ENCODE assay signal across 11 cellular contexts in the genomic region with DNA sequence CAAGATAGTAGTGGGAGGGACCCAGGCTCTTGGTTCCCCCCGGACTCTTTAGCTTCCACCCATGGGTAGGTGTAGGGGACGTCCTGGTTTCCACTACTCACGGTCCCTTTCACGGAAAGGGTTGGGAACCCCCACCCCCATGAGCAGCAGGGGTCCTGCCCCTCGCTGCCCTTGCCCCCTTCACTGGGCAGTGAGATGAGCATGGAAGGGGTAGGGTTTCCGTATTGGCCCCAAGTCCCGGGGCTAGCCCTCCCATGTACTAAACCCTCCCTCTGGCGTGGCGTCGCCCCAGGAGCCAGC. TPM values are rescaled to one million over a fixed set of nuclear protein-coding genes. Genes with fewer than 3 reads are reported as not detected.
DNase-seq lines count a peak whose midpoint lies in the region; ATAC-seq and TF ChIP-seq lines count a peak whose summit lies in the region.
"Had no signal": no experiment of that assay in that cellular context is flagged by ENCODE, and none has a peak within 500 bp of the region (broad histone marks: within the 10 kb centered on the region; RNA-seq: fewer than 3 reads in every experiment).

No MANE protein-coding gene starts in this region.

- no peak for ATAC-seq in heart left ventricle
- no peak for ATAC-seq in left ventricle myocardium superior

- TF ChIP-seq CTCF in heart left ventricle (IDR thresholded peaks at IDR 0.05) (no peak), colonic mucosa (IDR thresholded peaks at IDR 0.05) (no peak)

- H3K4me3 ChIP-seq in heart left ventricle (peak overlapping the region in 11 of 12 donors; percentile 29 to 71 (median 63)), colonic mucosa (peak overlapping the region; percentile 48), mesodermal cell (ENCODE audit: extremely low read depth, insufficient read depth, low read length, poor library complexity, severe bottlenecking) (peak overlapping the region; percentile 46), urinary bladder (ENCODE audit: low read depth, low read length) (peak overlapping the region; percentile 54)

- intact Hi-C loops in heart left ventricle (cut with DNase I): no loop called here
- intact Hi-C loops in left ventricle myocardium superior (cut with micrococcal nuclease): no loop called here
- intact Hi-C loops in colonic mucosa (cut with DNase I): no loop called here

- H3K27ac ChIP-seq in heart left ventricle (peak overlapping the region in 9 of 12 donors; percentile 60 to 76 (median 70)), colonic mucosa (no peak overlapping the region), mesodermal cell (ENCODE audit: low read depth, low read length, severe bottlenecking) (no peak overlapping the region), urinary bladder (ENCODE audit: low read depth) (no peak overlapping the region)

- peaks cover 0 to 20% (median 0%) of the 10 kb centered on the region in 9 donors for H3K27me3 ChIP-seq in heart left ventricle
- peaks cover 6% of the 10 kb centered on the region for H3K27me3 ChIP-seq in colonic mucosa

- H3K9ac ChIP-seq in colonic mucosa (ENCODE audit: low read depth in 2 of 2, low read length in 2 of 2): no peak overlapping the region

- H3K9me3 ChIP-seq in heart left ventricle (no peaks in the 10 kb centered on the region), colonic mucosa (no peaks in the 10 kb centered on the region), mesodermal cell (ENCODE audit: control insufficient read depth, low read length) (no peaks in the 10 kb centered on the region)

- H3K4me1 ChIP-seq in heart left ventricle: peaks cover 0 to 29% (median 9%) of the 10 kb centered on the region in 12 donors
- no peaks in the 10 kb centered on the region for H3K4me1 ChIP-seq in colonic mucosa
- H3K4me1 ChIP-seq in mesodermal cell (ENCODE audit: control insufficient read depth, insufficient read depth, low read length, poor library complexity, severe bottlenecking): no peaks in the 10 kb centered on the region
- peaks cover 2% of the 10 kb centered on the region for H3K4me1 ChIP-seq in urinary bladder (ENCODE audit: insufficient read depth)

- DNase-seq in heart left ventricle: no peak
- no peak for DNase-seq in left ventricle myocardium superior
- DNase-seq in colonic mucosa: no peak
- no peak for DNase-seq in stimulated activated naive CD4-positive, alpha-beta T cell (lab: John Stamatoyannopoulos, UW)
- no peak for DNase-seq in midbrain (lab: John Stamatoyannopoulos, UW)
- no peak for DNase-seq in activated naive CD4-positive, alpha-beta T cell (lab: John Stamatoyannopoulos, UW)
- DNase-seq: activated CD4-positive, alpha-beta T cell treated with anti-CD3 and anti-CD28 coated beads for 1 hour; Karpas-422 had no signal

- 11 to 26% (median 25%) methylated on average over 8 to 10 of the region's 10 CpGs for WGBS in heart left ventricle, 4 donors
- 3 to 11% methylated on average over 5 to 9 of the region's 10 CpGs for WGBS in mesodermal cell (ENCODE audit: insufficient coverage in 2 of 2), 2 experiments
- WGBS in urinary bladder: 14% methylated on average over 10 of the region's 10 CpGs

- no peak for TF ChIP-seq POLR2A in heart left ventricle (IDR thresholded peaks at IDR 0.05)

- H3K36me3 ChIP-seq in heart left ventricle (peaks cover 0 to 49% (median 12%) of the 10 kb centered on the region in 9 donors), colonic mucosa (no peaks in the 10 kb centered on the region), mesodermal cell (ENCODE audit: control insufficient read depth, insufficient read depth, low read length) (peaks cover 2% of the 10 kb centered on the region), urinary bladder (ENCODE audit: insufficient read depth) (no peaks in the 10 kb centered on the region)

RNA-seq across cellular contexts. Expression of gene AGAP2, which starts 12.7 kb away (rescaled TPM):
- total RNA-seq in heart left ventricle (10 to 100 TPM in 2 of 9 donors, 1 to 10 TPM in 7; 4.2 to 12.0 (median 5.5) TPM), left ventricle myocardium superior (7.5 TPM), colonic mucosa (1 to 10 TPM in 1 of 2 donors, under 1 TPM in 1; 0.86 to 1.0 TPM), urinary bladder (1.4 TPM)
- polyA plus RNA-seq in heart left ventricle (1 to 10 TPM; 3.9 to 8.6 TPM), urinary bladder (1.8 TPM)
- 1.8 TPM for polyA plus RNA-seq in mesodermal cell (2013, experiment 1 of 2)
- 1.6 TPM for polyA plus RNA-seq in mesodermal cell (2013, experiment 2 of 2)
- total RNA-seq: kidney epithelial cell had no signal

RNA-seq across cellular contexts. Expression of gene TSPAN31, which starts 19.0 kb away (rescaled TPM):
- total RNA-seq in heart left ventricle (10 to 100 TPM; 27.2 to 59.3 (median 31.4) TPM), left ventricle myocardium superior (32.8 TPM), colonic mucosa (10 to 100 TPM; 19.3 to 32.3 TPM), urinary bladder (42.1 TPM)
- polyA plus RNA-seq in heart left ventricle (10 to 100 TPM; 31.1 to 41.2 TPM), urinary bladder (48.6 TPM)
- polyA plus RNA-seq in mesodermal cell (2013, experiment 1 of 2): 20.1 TPM
- 20.0 TPM for polyA plus RNA-seq in mesodermal cell (2013, experiment 2 of 2)

RNA-seq across cellular contexts. Expression of gene CDK4, which starts 26.3 kb away (rescaled TPM):
- total RNA-seq in heart left ventricle (10 to 100 TPM; 38.1 to 62.1 (median 50.2) TPM), left ventricle myocardium superior (42.1 TPM), colonic mucosa (100 to 1,000 TPM in 1 of 2 donors, 10 to 100 TPM in 1; 45.7 to 121 TPM), urinary bladder (71.7 TPM)
- polyA plus RNA-seq in heart left ventricle (10 to 100 TPM; 23.4 to 81.9 TPM), urinary bladder (89.9 TPM)
- 152 TPM for polyA plus RNA-seq in mesodermal cell (2013, experiment 1 of 2)
- polyA plus RNA-seq in mesodermal cell (2013, experiment 2 of 2): 122 TPM

RNA-seq across cellular contexts. Expression of gene MARCHF9, which starts 29.1 kb away (rescaled TPM):
- total RNA-seq in heart left ventricle (10 to 100 TPM; 11.3 to 18.9 (median 13.3) TPM), left ventricle myocardium superior (15.6 TPM), colonic mucosa (10 to 100 TPM; 10.6 to 14.3 TPM), urinary bladder (4.0 TPM)
- polyA plus RNA-seq in heart left ventricle (10 to 100 TPM; 13.6 to 15.8 TPM), urinary bladder (12.2 TPM)
- 6.3 TPM for polyA plus RNA-seq in mesodermal cell (2013, experiment 1 of 2)
- 4.2 TPM for polyA plus RNA-seq in mesodermal cell (2013, experiment 2 of 2)

RNA-seq across cellular contexts. Expression of gene OS9, which starts 31.9 kb away (rescaled TPM):
- total RNA-seq in heart left ventricle (100 to 1,000 TPM in 7 of 9 donors, 10 to 100 TPM in 2; 93.4 to 188 (median 130) TPM), left ventricle myocardium superior (104 TPM), colonic mucosa (100 to 1,000 TPM; 219 to 284 TPM), urinary bladder (137 TPM)
- polyA plus RNA-seq in heart left ventricle (100 to 1,000 TPM in 1 of 2 donors, 10 to 100 TPM in 1; 89.4 to 196 TPM), urinary bladder (257 TPM)
- 134 TPM for polyA plus RNA-seq in mesodermal cell (2013, experiment 1 of 2)
- 126 TPM for polyA plus RNA-seq in mesodermal cell (2013, experiment 2 of 2)

Comparison
In these comparisons a context has a peak if more than half of its experiments do, and no peak if none do; other contexts are left out.
1. H3K27ac ChIP-seq: peak in heart left ventricle (9 of 12); none in colonic mucosa (single experiment), mesodermal cell (single experiment) and urinary bladder (single experiment).
2. Peak in every context shown above with its lines, with median percentiles within 50 percentile points of each other: H3K4me3 ChIP-seq.